8 cellular contexts compared by ENCODE assay signal in the genomic region with DNA sequence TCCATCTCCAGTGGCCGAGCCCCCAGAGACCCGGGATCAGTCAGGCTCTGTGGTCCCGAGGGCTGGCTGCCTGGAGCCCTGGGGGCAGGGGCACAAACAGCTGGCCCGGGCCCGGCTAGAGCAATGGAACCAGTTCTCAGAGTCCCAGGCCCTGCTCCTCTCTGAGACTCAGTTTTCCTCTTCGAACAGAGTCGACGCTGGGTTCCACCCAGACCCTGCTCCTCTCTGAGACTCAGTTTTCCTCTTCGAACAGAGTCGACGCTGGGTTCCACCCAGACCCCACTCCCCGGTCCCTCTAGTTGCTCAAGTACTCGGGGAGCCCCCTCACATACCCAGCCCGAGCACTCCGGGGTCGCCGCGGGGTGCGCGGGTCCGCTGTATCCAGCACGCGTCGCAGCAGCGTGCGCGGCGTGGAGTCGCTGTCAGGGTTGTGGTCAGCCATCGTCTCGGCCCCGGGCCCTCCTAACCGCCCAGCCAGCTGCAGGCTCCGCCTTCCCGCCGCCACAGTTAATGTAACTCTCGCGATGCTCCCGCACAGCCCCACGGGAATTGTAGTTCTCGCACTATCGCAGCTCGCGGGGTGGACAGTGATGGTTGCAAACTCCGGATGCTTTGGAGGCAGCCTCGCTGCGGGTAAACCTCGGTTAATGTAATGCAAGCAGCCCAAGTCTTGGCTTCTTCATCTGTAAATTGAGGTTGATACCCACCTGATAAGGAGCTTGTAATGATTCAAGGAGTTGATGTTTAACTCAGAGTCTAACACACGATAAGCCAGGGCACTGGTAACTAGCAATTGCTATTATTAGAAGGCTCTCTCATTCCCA. TPM values are rescaled to one million over a fixed set of nuclear protein-coding genes. Genes with fewer than 3 reads are reported as not detected.
A peak's percentile ranks its signal among the peaks of the same experiment; 100 is the strongest.
DNase-seq lines count a peak whose midpoint lies in the region; ATAC-seq, FAIRE-seq and TF ChIP-seq lines count a peak whose summit lies in the region.

No MANE protein-coding gene starts in this region.

- H3K27ac Mint-ChIP-seq in GM23338 = no peak overlapping the region
- peak overlapping the region; percentile 90 for H3K27ac Mint-ChIP-seq in activated T-helper 17 cell treated with anti-CD3 and anti-CD28 coated beads, Interleukin-2, amount 50 U/mL, for 72 hours
- H3K27ac Mint-ChIP-seq in nephron = peak overlapping the region; percentile 41 to 85 (median 70)

- H3K4me3 ChIP-seq in GM23338 = peak overlapping the region; percentile 92

- no peaks in the 10 kb centered on the region for H3K27me3 ChIP-seq in GM23338 (ENCODE audit: insufficient read depth)

- peak overlapping the region; percentile 99 for H3K4me2 ChIP-seq in GM23338

- 0 out of 2 replicates have a peak, but pooled peaks cover 3% of the 10 kb centered on the region for H4K20me1 ChIP-seq in GM23338 (replicated peaks; ENCODE audit: insufficient read depth)

- TF ChIP-seq CTCF in GM23338 (conservative IDR thresholded peaks at IDR 0.05; ENCODE audit: low read depth in 2 of 2) (no peak), nephron (IDR thresholded peaks at IDR 0.05; ENCODE audit: unreplicated experiment in 3 of 3) (no peak)

- H3K36me3 Mint-ChIP-seq in GM23338 (ENCODE audit: low read depth) (peaks cover 25% of the 10 kb centered on the region), nephron (ENCODE audit: low read depth) (peaks cover 17% of the 10 kb centered on the region)
- H3K36me3 Mint-ChIP-seq in activated T-helper 17 cell treated with anti-CD3 and anti-CD28 coated beads, Interleukin-2, amount 50 U/mL, for 72 hours (ENCODE audit: low read depth) = peaks cover 21% of the 10 kb centered on the region

- peak overlapping the region; percentile 84 for H2AFZ ChIP-seq in GM23338

- peak overlapping the region; percentile 84 for H3K4me3 Mint-ChIP-seq in GM23338
- H3K4me3 Mint-ChIP-seq in activated T-helper 17 cell treated with anti-CD3 and anti-CD28 coated beads, Interleukin-2, amount 50 U/mL, for 72 hours = peak overlapping the region; percentile 89
- H3K4me3 Mint-ChIP-seq in nephron = peak overlapping the region; percentile 90 to 98 (median 94)

- H3K9me2 ChIP-seq in GM23338 (ENCODE audit: insufficient read depth) = no peaks in the 10 kb centered on the region

- H3K36me3 ChIP-seq in GM23338 (ENCODE audit: insufficient read depth) = no peaks in the 10 kb centered on the region

- no peaks in the 10 kb centered on the region for H3K9me3 Mint-ChIP-seq in GM23338
- no peaks in the 10 kb centered on the region for H3K9me3 Mint-ChIP-seq in activated T-helper 17 cell treated with anti-CD3 and anti-CD28 coated beads, Interleukin-2, amount 50 U/mL, for 72 hours
- H3K9me3 Mint-ChIP-seq in nephron = no peaks in the 10 kb centered on the region

- no peaks in the 10 kb centered on the region; the same call in 1 of the 2 replicates for H3K79me2 ChIP-seq in GM23338 (replicated peaks; ENCODE audit: insufficient read depth)

- H3F3A ChIP-seq in GM23338 (replicated peaks; ENCODE audit: low read depth) = no peaks in the 10 kb centered on the region

- H3K4me1 ChIP-seq in GM23338 (ENCODE audit: insufficient read depth) = 0 out of 2 replicates have a peak, but pooled peaks cover 3% of the 10 kb centered on the region

- H3K27me3 Mint-ChIP-seq in GM23338 (ENCODE audit: insufficient read depth, low read depth, poor library complexity) (peaks cover 9% of the 10 kb centered on the region), nephron (ENCODE audit: low read depth) (no peaks in the 10 kb centered on the region)
- H3K27me3 Mint-ChIP-seq in activated T-helper 17 cell treated with anti-CD3 and anti-CD28 coated beads, Interleukin-2, amount 50 U/mL, for 72 hours = no peaks in the 10 kb centered on the region

- no peak for FAIRE-seq in RCC 7860 (lab: Jason Lieb, UNC)

- no peak overlapping the region for H3K27ac ChIP-seq in GM23338 (ENCODE audit: low read depth)

- ATAC-seq in GM23338 = peak; percentile 99
- peak; percentile 100 for ATAC-seq in activated T-helper 17 cell treated with anti-CD3 and anti-CD28 coated beads, Interleukin-2, amount 50 U/mL, for 72 hours (replicated peaks)
- peak; percentile 100 for ATAC-seq in stimulated activated naive CD8-positive, alpha-beta T cell treated with anti-CD3 and anti-CD28 coated beads, Interleukin-15, Interleukin-2, amounts not matched to agents 100 U/mL and 50 U/mL, for 24 hours

- H3K4me1 Mint-ChIP-seq in GM23338 (peaks cover 10% of the 10 kb centered on the region), nephron (peaks cover 13% of the 10 kb centered on the region)
- H3K4me1 Mint-ChIP-seq in activated T-helper 17 cell treated with anti-CD3 and anti-CD28 coated beads, Interleukin-2, amount 50 U/mL, for 72 hours = no peaks in the 10 kb centered on the region

- DNase-seq in EH (ENCODE audit: low read depth) (peak; percentile 90), GM23338 (ENCODE audit: low spot score) (peak; percentile 99), Kasumi-1 (lab: John Stamatoyannopoulos, UW) (peak; percentile 86 to 94), RCC 7860 (ENCODE audit: low spot score) (peak; percentile 75), fibroblast of peridontal ligament (ENCODE audit: extremely low read depth) (peak; percentile 91)
- peak; percentile 95 for DNase-seq in stimulated activated naive CD8-positive, alpha-beta T cell treated with anti-CD3 and anti-CD28 coated beads, Interleukin-15, Interleukin-2, amounts not matched to agents 100 U/mL and 50 U/mL, for 24 hours

TF ChIP-seq in GM23338, 12 proteins besides CTCF, POLR2A, EP300 and RAD21:
- TF ChIP-seq, protein P1, sequence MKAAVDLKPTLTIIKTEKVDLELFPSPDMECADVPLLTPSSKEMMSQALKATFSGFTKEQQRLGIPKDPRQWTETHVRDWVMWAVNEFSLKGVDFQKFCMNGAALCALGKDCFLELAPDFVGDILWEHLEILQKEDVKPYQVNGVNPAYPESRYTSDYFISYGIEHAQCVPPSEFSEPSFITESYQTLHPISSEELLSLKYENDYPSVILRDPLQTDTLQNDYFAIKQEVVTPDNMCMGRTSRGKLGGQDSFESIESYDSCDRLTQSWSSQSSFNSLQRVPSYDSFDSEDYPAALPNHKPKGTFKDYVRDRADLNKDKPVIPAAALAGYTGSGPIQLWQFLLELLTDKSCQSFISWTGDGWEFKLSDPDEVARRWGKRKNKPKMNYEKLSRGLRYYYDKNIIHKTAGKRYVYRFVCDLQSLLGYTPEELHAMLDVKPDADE (IDR thresholded peaks at IDR 0.05) = peak; percentile 94
- TF ChIP-seq JUNB (IDR thresholded peaks at IDR 0.05; ENCODE audit: unreplicated experiment) (no peak), POLR2AphosphoS5 (IDR thresholded peaks at IDR 0.05; ENCODE audit: low read depth) (peak; percentile 94), NANOG (IDR thresholded peaks at IDR 0.05; ENCODE audit: borderline replicate concordance) (no peak), EZH2 (IDR thresholded peaks at IDR 0.05; ENCODE audit: low read depth, unreplicated experiment) (no peak)
- TF ChIP-seq, protein P2, sequence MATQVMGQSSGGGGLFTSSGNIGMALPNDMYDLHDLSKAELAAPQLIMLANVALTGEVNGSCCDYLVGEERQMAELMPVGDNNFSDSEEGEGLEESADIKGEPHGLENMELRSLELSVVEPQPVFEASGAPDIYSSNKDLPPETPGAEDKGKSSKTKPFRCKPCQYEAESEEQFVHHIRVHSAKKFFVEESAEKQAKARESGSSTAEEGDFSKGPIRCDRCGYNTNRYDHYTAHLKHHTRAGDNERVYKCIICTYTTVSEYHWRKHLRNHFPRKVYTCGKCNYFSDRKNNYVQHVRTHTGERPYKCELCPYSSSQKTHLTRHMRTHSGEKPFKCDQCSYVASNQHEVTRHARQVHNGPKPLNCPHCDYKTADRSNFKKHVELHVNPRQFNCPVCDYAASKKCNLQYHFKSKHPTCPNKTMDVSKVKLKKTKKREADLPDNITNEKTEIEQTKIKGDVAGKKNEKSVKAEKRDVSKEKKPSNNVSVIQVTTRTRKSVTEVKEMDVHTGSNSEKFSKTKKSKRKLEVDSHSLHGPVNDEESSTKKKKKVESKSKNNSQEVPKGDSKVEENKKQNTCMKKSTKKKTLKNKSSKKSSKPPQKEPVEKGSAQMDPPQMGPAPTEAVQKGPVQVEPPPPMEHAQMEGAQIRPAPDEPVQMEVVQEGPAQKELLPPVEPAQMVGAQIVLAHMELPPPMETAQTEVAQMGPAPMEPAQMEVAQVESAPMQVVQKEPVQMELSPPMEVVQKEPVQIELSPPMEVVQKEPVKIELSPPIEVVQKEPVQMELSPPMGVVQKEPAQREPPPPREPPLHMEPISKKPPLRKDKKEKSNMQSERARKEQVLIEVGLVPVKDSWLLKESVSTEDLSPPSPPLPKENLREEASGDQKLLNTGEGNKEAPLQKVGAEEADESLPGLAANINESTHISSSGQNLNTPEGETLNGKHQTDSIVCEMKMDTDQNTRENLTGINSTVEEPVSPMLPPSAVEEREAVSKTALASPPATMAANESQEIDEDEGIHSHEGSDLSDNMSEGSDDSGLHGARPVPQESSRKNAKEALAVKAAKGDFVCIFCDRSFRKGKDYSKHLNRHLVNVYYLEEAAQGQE (IDR thresholded peaks at IDR 0.05; ENCODE audit: unreplicated experiment) = no peak

RNA-seq across cellular contexts. Expression of a gene that starts 8.5 kb away (rescaled TPM):
- 102 and 115 TPM in 2 replicates for total RNA-seq in GM23338 (2014; rRNA removed; shearing (Covaris generic))
- polyA plus RNA-seq in GM23338 (2016; fragmentation: Nextera tagmentation; extraction: Ambion mirVana) = 37.3 and 39.5 TPM in 2 replicates
- 10 to 100 TPM; 29.9 to 51.6 TPM for total RNA-seq in activated T-helper 17 cell treated with anti-CD3 and anti-CD28 coated beads, Interleukin-2, amount 50 U/mL, for 72 hours

RNA-seq across cellular contexts. Expression of a gene that starts 13.1 kb away (rescaled TPM):
- total RNA-seq in GM23338 (2014; rRNA removed; shearing (Covaris generic)) = 158 and 321 TPM in 2 replicates
- 373 and 391 TPM in 2 replicates for polyA plus RNA-seq in GM23338 (2016; fragmentation: Nextera tagmentation; extraction: Ambion mirVana)
- 100 to 1,000 TPM in 1 of 2 donors, 10 to 100 TPM in 1; 82.9 to 175 TPM for total RNA-seq in activated T-helper 17 cell treated with anti-CD3 and anti-CD28 coated beads, Interleukin-2, amount 50 U/mL, for 72 hours

RNA-seq across cellular contexts. Expression of a gene that starts 13.9 kb away (rescaled TPM):
- 31.8 and 55.4 TPM in 2 replicates for total RNA-seq in GM23338 (2014; rRNA removed; shearing (Covaris generic))
- 59.2 and 63.8 TPM in 2 replicates for polyA plus RNA-seq in GM23338 (2016; fragmentation: Nextera tagmentation; extraction: Ambion mirVana)
- 10 to 100 TPM; 61.4 to 64.2 TPM for total RNA-seq in activated T-helper 17 cell treated with anti-CD3 and anti-CD28 coated beads, Interleukin-2, amount 50 U/mL, for 72 hours

RNA-seq across cellular contexts. Expression of a gene that starts 26.9 kb away (rescaled TPM):
- 2.4 TPM in 1 of 2 replicates, not detected in the other for total RNA-seq in GM23338 (2014; rRNA removed; shearing (Covaris generic))
- 0.97 and 1.4 TPM in 2 replicates for polyA plus RNA-seq in GM23338 (2016; fragmentation: Nextera tagmentation; extraction: Ambion mirVana)
- total RNA-seq in activated T-helper 17 cell treated with anti-CD3 and anti-CD28 coated beads, Interleukin-2, amount 50 U/mL, for 72 hours = under 1 TPM in 1 of 2 donors, not detected in 1; 0.26 TPM

RNA-seq across cellular contexts. Expression of a gene that starts 27.3 kb away (rescaled TPM):
- 9.0 and 9.2 TPM in 2 replicates for total RNA-seq in GM23338 (2014; rRNA removed; shearing (Covaris generic))
- polyA plus RNA-seq in GM23338 (2016; fragmentation: Nextera tagmentation; extraction: Ambion mirVana) = 13.6 and 18.0 TPM in 2 replicates
- total RNA-seq in activated T-helper 17 cell treated with anti-CD3 and anti-CD28 coated beads, Interleukin-2, amount 50 U/mL, for 72 hours = 10 to 100 TPM; 18.4 to 21.0 TPM
